10 cellular contexts compared by ENCODE assay signal in the genomic region with DNA sequence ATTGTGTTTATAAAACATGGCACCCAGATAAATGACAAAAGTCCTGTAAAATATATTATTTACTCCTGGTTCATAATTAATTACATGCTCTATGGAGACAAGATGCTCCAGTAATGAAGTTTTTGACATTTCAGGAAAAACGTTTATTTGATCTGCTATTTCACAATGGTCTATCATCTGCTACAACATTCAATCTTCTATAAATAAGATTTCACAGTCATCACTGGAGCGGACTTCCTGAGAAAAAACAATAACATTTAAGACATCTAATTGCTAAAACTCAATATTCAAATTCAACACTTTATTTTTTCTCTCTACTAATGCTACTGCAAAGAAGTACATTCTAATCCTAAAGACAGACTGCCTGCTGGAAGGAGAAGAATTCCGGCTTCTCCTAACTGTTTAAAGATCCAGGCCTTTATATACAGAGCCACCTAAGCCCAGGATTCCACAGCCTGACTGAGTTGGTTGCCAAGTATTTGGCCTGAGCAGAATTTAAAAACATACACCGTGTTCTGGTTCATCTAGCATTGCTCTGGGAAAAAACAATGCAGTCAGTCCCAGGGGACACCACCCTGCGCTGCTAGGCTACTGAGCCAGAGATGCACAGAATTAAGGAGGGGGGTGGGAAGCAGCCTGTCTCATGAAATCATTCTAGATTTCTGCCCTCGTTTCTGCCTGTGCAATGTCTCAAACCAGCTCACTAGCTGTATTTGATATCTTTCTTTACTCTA. TPM values are rescaled to one million over a fixed set of nuclear protein-coding genes. Genes with fewer than 3 reads are reported as not detected.
A peak's percentile ranks its signal among the peaks of the same experiment; 100 is the strongest.
DNase-seq lines count a peak whose midpoint lies in the region; ATAC-seq and TF ChIP-seq lines count a peak whose summit lies in the region.
"Had no signal": no experiment of that assay in that cellular context is flagged by ENCODE, and none has a peak within 500 bp of the region (broad histone marks: within the 10 kb centered on the region; RNA-seq: fewer than 3 reads in every experiment).

No MANE protein-coding gene starts in this region.

- TF ChIP-seq POLR2A in breast epithelium (IDR thresholded peaks at IDR 0.05) (no peak), transverse colon (IDR thresholded peaks at IDR 0.05) (no peak), spleen (IDR thresholded peaks at IDR 0.05) (no peak)

- 33 to 41% methylated on average over 6 of the region's 6 CpGs for WGBS in transverse colon (ENCODE audit: low coverage in 1 of 2), 2 donors
- 63 to 79% (median 67%) methylated on average over 6 of the region's 6 CpGs for WGBS in spleen, 5 donors

- H3K36me3 ChIP-seq in breast epithelium (no peaks in the 10 kb centered on the region), lower lobe of right lung (no peaks in the 10 kb centered on the region), transverse colon (no peaks in the 10 kb centered on the region), spleen (no peaks in the 10 kb centered on the region)

- intact Hi-C loops in breast epithelium (cut with DNase I; ENCODE audit: low total_unique reads) (no loop called here), lower lobe of right lung (cut with DNase I) (no loop called here), transverse colon (cut with DNase I; ENCODE audit: low total_unique reads) (no loop called here), spleen (cut with DNase I; ENCODE audit: low total_unique reads) (no loop called here)

- peak; percentile 50 to 56 for ATAC-seq in lower lobe of right lung
- ATAC-seq: body of pancreas, mucosa of descending colon had no signal

- no peaks in the 10 kb centered on the region for H3K9me3 ChIP-seq in breast epithelium
- H3K9me3 ChIP-seq in lower lobe of right lung, result no peaks in the 10 kb centered on the region
- H3K9me3 ChIP-seq in transverse colon, result no peaks in the 10 kb centered on the region
- H3K9me3 ChIP-seq in spleen, result no peaks in the 10 kb centered on the region
- H3K9me3 ChIP-seq: body of pancreas, mucosa of descending colon had no signal

- H3K27me3 ChIP-seq in breast epithelium, result no peaks in the 10 kb centered on the region
- H3K27me3 ChIP-seq in lower lobe of right lung (ENCODE audit: low read depth), result no peaks in the 10 kb centered on the region
- no peaks in the 10 kb centered on the region for H3K27me3 ChIP-seq in transverse colon
- H3K27me3 ChIP-seq in spleen (replicated peaks in 1 of 7), result no peaks in the 10 kb centered on the region
- H3K27me3 ChIP-seq: body of pancreas had no signal

- H3K4me3 ChIP-seq in breast epithelium (peak overlapping the region in 1 of 3 donors; percentile 11), lower lobe of right lung (no peak overlapping the region), transverse colon (no peak overlapping the region), spleen (no peak overlapping the region)
- H3K4me3 ChIP-seq: body of pancreas, mucosa of descending colon had no signal

- in situ Hi-C loops in transverse colon (cut with MboI; ENCODE audit: low pct_ligation_motif_present in 1 of 4, low pct_unique_long_range_greater_than_20kb in 1 of 4, low sequenced_read_pairs in 3 of 4), result no loop called here

- H3K4me1 ChIP-seq in breast epithelium (peaks cover 0 to 8% of the 10 kb centered on the region in 2 donors), lower lobe of right lung (peaks cover 16% of the 10 kb centered on the region), transverse colon (peaks cover 0 to 10% (median 6%) of the 10 kb centered on the region in 4 donors), spleen (peaks cover 0 to 40% (median 13%) of the 10 kb centered on the region in 6 donors)
- H3K4me1 ChIP-seq: body of pancreas had no signal

- no peak for TF ChIP-seq EP300 in transverse colon (IDR thresholded peaks at IDR 0.05; ENCODE audit: low read depth)

- peak in 2 of 3 experiments; percentile 11 to 57 for DNase-seq in NCI-H1417 (lab: John Stamatoyannopoulos, UW)
- no peak for DNase-seq in NCI-H1417 treated with DMSO at 0.1 percent for 48 hours (lab: John Stamatoyannopoulos, UW)
- DNase-seq in breast epithelium (ENCODE audit: low spot score in 2 of 2), result peak in 1 of 2 donors; percentile 39
- DNase-seq in lower lobe of right lung, result no peak
- peak; percentile 19 for DNase-seq in transverse colon
- DNase-seq in spleen, result no peak
- DNase-seq in LoVo (ENCODE audit: low spot score), result no peak
- DNase-seq in NCI-H226, result no peak

- peak overlapping the region; percentile 65 to 69 for H3K27ac ChIP-seq in breast epithelium
- peak overlapping the region; percentile 65 for H3K27ac ChIP-seq in lower lobe of right lung
- peak overlapping the region; percentile 13 to 74 (median 66) for H3K27ac ChIP-seq in transverse colon
- H3K27ac ChIP-seq in spleen, result peak overlapping the region in 2 of 8 donors; percentile 34 to 47
- H3K27ac ChIP-seq: body of pancreas had no signal

- TF ChIP-seq CTCF in breast epithelium (IDR thresholded peaks at IDR 0.05) (no peak), lower lobe of right lung (IDR thresholded peaks at IDR 0.05) (no peak), transverse colon (IDR thresholded peaks at IDR 0.05) (no peak), spleen (IDR thresholded peaks at IDR 0.05 in 8 of 11, conservative IDR thresholded peaks at IDR 0.05 in 3 of 11) (no peak)

RNA-seq across cellular contexts. Expression of a gene that starts 58.0 kb away (rescaled TPM):
- total RNA-seq in breast epithelium (10 to 100 TPM; 49.9 to 87.2 (median 71.8) TPM), lower lobe of right lung (24.8 TPM), transverse colon (10 to 100 TPM; 10.2 to 26.9 (median 16.9) TPM), spleen (100 to 1,000 TPM in 6 of 7 donors, 10 to 100 TPM in 1; 95.7 to 210 (median 154) TPM)
- 1 to 10 TPM; 3.4 to 9.5 (median 5.2) TPM for polyA plus RNA-seq in spleen

Comparison
In these comparisons a context has a peak if more than half of its experiments do, and no peak if none do; other contexts are left out.
1. DNase-seq: peak in NCI-H1417 (2 of 3) and transverse colon (single experiment); none in NCI-H1417 treated with DMSO at 0.1 percent for 48 hours (single experiment), lower lobe of right lung (single experiment), spleen (single experiment), LoVo (single experiment) and NCI-H226 (single experiment).